Comparison of ENCODE assay signal across 8 cellular contexts in the genomic region with DNA sequence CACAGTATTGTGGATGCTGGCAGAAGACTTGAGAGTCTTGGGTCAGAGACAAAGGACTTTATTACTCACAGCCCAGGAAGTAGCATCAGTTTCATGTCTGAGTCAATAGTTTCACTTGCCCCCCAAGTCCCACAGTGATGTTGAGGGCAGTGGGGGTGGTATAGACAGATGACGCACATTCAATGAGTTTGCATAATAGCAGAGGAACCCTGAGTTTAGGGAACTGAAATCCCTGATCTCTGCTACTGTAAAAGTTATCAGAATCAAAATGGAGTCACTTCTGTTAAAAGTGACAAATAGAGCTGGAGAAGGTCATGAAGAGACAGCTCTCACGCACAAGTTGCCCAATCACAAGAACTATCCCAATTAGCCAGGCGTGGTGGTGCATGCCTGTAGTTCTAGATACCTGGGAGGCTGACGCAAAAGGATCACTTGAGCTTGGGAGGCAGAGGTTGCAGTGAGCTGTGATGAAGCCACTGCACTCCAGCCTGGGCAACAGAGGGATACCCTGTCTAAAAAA. TPM values are rescaled to one million over a fixed set of nuclear protein-coding genes. Genes with fewer than 3 reads are reported as not detected.
DNase-seq lines count a peak whose midpoint lies in the region; ATAC-seq, FAIRE-seq and TF ChIP-seq lines count a peak whose summit lies in the region.

No MANE protein-coding gene starts in this region.

- H3K27me3 ChIP-seq in prostate gland (replicated peaks; ENCODE audit: insufficient read depth) (no peaks in the 10 kb centered on the region), heart left ventricle (no peaks in the 10 kb centered on the region)

- CTCF ChIA-PET in MCF 10A (lab: Yijun Ruan, JAX) = interaction anchor here (1.0 to 2.8 kb wide), 3 partner anchors 12 to 18 kb away, joined by 3 to 9 read pairs (median 6); no protein-coding TSS in a partner anchor

- H3K4me3 Mint-ChIP-seq in MCF 10A (ENCODE audit: unreplicated experiment) = no peak overlapping the region

- no peaks in the 10 kb centered on the region for H3K4me1 ChIP-seq in prostate gland (replicated peaks)
- H3K4me1 ChIP-seq in heart left ventricle = no peaks in the 10 kb centered on the region

- H3K4me3 ChIP-seq in AG09309 (ENCODE audit: control insufficient read depth, low read depth, low read length) (no peak overlapping the region), prostate gland (no peak overlapping the region), heart left ventricle (no peak overlapping the region)

- intact Hi-C loops in MCF 10A (cut with micrococcal nuclease) (no loop called here), prostate gland (cut with DNase I) (no loop called here), heart left ventricle (cut with DNase I) (no loop called here)

- peak; percentile 74 for FAIRE-seq in urothelium cell line (lab: Jason Lieb, UNC)

- no peaks in the 10 kb centered on the region for H3K4me1 Mint-ChIP-seq in MCF 10A (ENCODE audit: insufficient read depth, unreplicated experiment)

- H3K27ac ChIP-seq in prostate gland (no peak overlapping the region), heart left ventricle (no peak overlapping the region)

- H3K36me3 Mint-ChIP-seq in MCF 10A (ENCODE audit: insufficient read depth, unreplicated experiment) = peaks cover 5% of the 10 kb centered on the region

- peak; percentile 85 for ATAC-seq in GM19328 (IDR thresholded peaks at IDR 0.05; ENCODE audit: unreplicated experiment)
- ATAC-seq in HG03196 (IDR thresholded peaks at IDR 0.05; ENCODE audit: unreplicated experiment) = peak; percentile 93
- no peak for ATAC-seq in heart left ventricle

- no peaks in the 10 kb centered on the region for H3K27me3 Mint-ChIP-seq in MCF 10A (ENCODE audit: insufficient read depth, unreplicated experiment)

- no peaks in the 10 kb centered on the region for H3K9me3 ChIP-seq in prostate gland
- no peaks in the 10 kb centered on the region for H3K9me3 ChIP-seq in heart left ventricle

- POLR2A ChIA-PET in MCF 10A (lab: Yijun Ruan, JAX) = interaction anchor here (2.3 kb wide), 1 partner anchor 33 kb away, joined by 6 read pairs; no protein-coding TSS in a partner anchor

- no peak overlapping the region for H3K27ac Mint-ChIP-seq in MCF 10A (ENCODE audit: low read depth, unreplicated experiment)

- no peak for TF ChIP-seq CTCF in AG09309 (IDR thresholded peaks at IDR 0.05; ENCODE audit: control insufficient read depth, insufficient read depth, low read depth, low read length, missing control alignments)
- no peak for TF ChIP-seq CTCF in MCF 10A (IDR thresholded peaks at IDR 0.05; ENCODE audit: unreplicated experiment)
- TF ChIP-seq CTCF in prostate gland (IDR thresholded peaks at IDR 0.05) = no peak
- TF ChIP-seq CTCF in heart left ventricle (IDR thresholded peaks at IDR 0.05) = no peak

- DNase-seq in AG09309 (ENCODE audit: low read depth) (peak; percentile 47), MCF 10A (ENCODE audit: unreplicated experiment) (peak; percentile 33), urothelium cell line (ENCODE audit: low spot score) (no peak), prostate gland (ENCODE audit: low spot score) (no peak), heart left ventricle (no peak), UCSD-AML1 (lab: John Stamatoyannopoulos, UW; ENCODE audit: unreplicated experiment) (no peak)

- TF ChIP-seq POLR2A in prostate gland (IDR thresholded peaks at IDR 0.05) (no peak), heart left ventricle (IDR thresholded peaks at IDR 0.05) (no peak)

- BruUV-seq in MCF 10A (replicated peaks; lab: Mats Ljungman, UMichigan) = no TSS peak

- 88% methylated on average over 4 of the region's 4 CpGs for WGBS in prostate gland
- 92 to 95% (median 93%) methylated on average over 4 of the region's 4 CpGs for WGBS in heart left ventricle, 4 donors

- no peaks in the 10 kb centered on the region for H3K9me3 Mint-ChIP-seq in MCF 10A (ENCODE audit: unreplicated experiment)

- H3K36me3 ChIP-seq in prostate gland = no peaks in the 10 kb centered on the region
- H3K36me3 ChIP-seq in heart left ventricle = no peaks in the 10 kb centered on the region

RNA-seq across cellular contexts. Expression of a gene that starts 11.5 kb away (rescaled TPM):
- total RNA-seq in MCF 10A (2022) (not detected in 2 replicates), prostate gland (not detected), heart left ventricle (under 1 TPM in 5 of 9 donors, not detected in 4; 0.21 to 0.82 (median 0.30) TPM)
- polyA plus RNA-seq in heart left ventricle = under 1 TPM; 0.24 to 0.50 TPM

RNA-seq across cellular contexts. Expression of a gene that starts 29.7 kb away (rescaled TPM):
- total RNA-seq in MCF 10A (2022) (2.7 and 2.9 TPM in 2 replicates), prostate gland (100 to 1,000 TPM; 103 to 134 TPM), heart left ventricle (100 to 1,000 TPM; 136 to 697 (median 199) TPM)
- 100 to 1,000 TPM; 263 to 354 TPM for polyA plus RNA-seq in heart left ventricle

RNA-seq across cellular contexts. Expression of a gene that starts 38.7 kb away (rescaled TPM):
- total RNA-seq in MCF 10A (2022) (56.7 and 61.1 TPM in 2 replicates), prostate gland (10 to 100 TPM; 83.1 to 99.5 TPM), heart left ventricle (10 to 100 TPM; 32.2 to 55.4 (median 42.4) TPM)
- polyA plus RNA-seq in heart left ventricle = 100 to 1,000 TPM in 1 of 2 donors, 10 to 100 TPM in 1; 36.1 to 106 TPM

Comparison
In these comparisons a context has a peak if more than half of its experiments do, and no peak if none do; other contexts are left out.
1. DNase-seq: peak in AG09309 (single experiment) and MCF 10A (single experiment); none in urothelium cell line (single experiment), prostate gland (single experiment), heart left ventricle (0 of 5) and UCSD-AML1 (single experiment).
2. ATAC-seq: peak in GM19328 (single experiment) and HG03196 (single experiment); none in heart left ventricle (0 of 4).
3. RNA of a gene that starts 29.7 kb away (total RNA-seq): 136 to 697 TPM in heart left ventricle and 103 to 134 TPM in prostate gland; 2.7 to 2.9 TPM in MCF 10A; every median in the first group is over 10 times any median in the second.